21 cellular contexts compared by ENCODE assay signal in genomic region chr14:93303659-93304058, GRCh38. TPM values are rescaled to one million over a fixed set of nuclear protein-coding genes. Genes with fewer than 3 reads are reported as not detected.
DNase-seq lines count a peak whose midpoint lies in the region; ATAC-seq and TF ChIP-seq lines count a peak whose summit lies in the region.
"Had no signal": no experiment of that assay in that cellular context is flagged by ENCODE, and none has a peak within 500 bp of the region (broad histone marks: within the 10 kb centered on the region; RNA-seq: fewer than 3 reads in every experiment).

No MANE protein-coding gene starts in this region.

- H3K9me2 ChIP-seq in hepatocyte (replicated peaks; ENCODE audit: insufficient read depth) = no peaks in the 10 kb centered on the region

- no peak for TF ChIP-seq POLR2A in adrenal gland (IDR thresholded peaks at IDR 0.05)

- H2AFZ ChIP-seq in hepatocyte = no peak overlapping the region

- WGBS in adrenal gland, 4 donors = 31 to 39% (median 34%) methylated on average over 3 of the region's 3 CpGs
- WGBS in hepatocyte (ENCODE audit: low lambda C conversion rate, missing lambda C conversion rate) = 65% methylated on average over 3 of the region's 3 CpGs

- H3K4me3 ChIP-seq in adrenal gland = no peak overlapping the region
- H3K4me3 ChIP-seq in hepatocyte = no peak overlapping the region

- H3K27ac ChIP-seq in adrenal gland (no peak overlapping the region), hepatocyte (peak overlapping the region; percentile 23)
- H3K27ac ChIP-seq: 22Rv1, C4-2B, KMS-11 had no signal

- ATAC-seq in sciatic nerve = no peak
- ATAC-seq: activated CD4-positive, alpha-beta T cell treated with anti-CD3 and anti-CD28 coated beads for 36 hours; stimulated activated naive CD8-positive, alpha-beta T cell treated with anti-CD3 and anti-CD28 coated beads, Interleukin-15, amount 100 ng/mL, for 72 hours had no signal

- TF ChIP-seq CTCF in adrenal gland (IDR thresholded peaks at IDR 0.05) (no peak), hepatocyte (IDR thresholded peaks at IDR 0.05; ENCODE audit: poor library complexity) (no peak)

- H3K4me1 ChIP-seq in adrenal gland (replicated peaks in 1 of 2) (peaks cover 12 to 52% of the 10 kb centered on the region in 2 donors), hepatocyte (ENCODE audit: insufficient read depth) (peaks cover 24% of the 10 kb centered on the region)

- H4K20me1 ChIP-seq in hepatocyte (ENCODE audit: insufficient read depth, poor library complexity, severe bottlenecking) = peaks cover 21% of the 10 kb centered on the region

- DNase-seq in DMS 273 (lab: John Stamatoyannopoulos, UW; ENCODE audit: unreplicated experiment) (peak; percentile 17), DMS 273 treated with DMSO at 0.1 percent for 48 hours (lab: John Stamatoyannopoulos, UW) (no peak), adrenal gland (peak; percentile 48 to 83 (median 70)), hepatocyte (ENCODE audit: low spot score) (no peak), retina (peak; percentile 11), sciatic nerve (ENCODE audit: low spot score) (no peak), SW480 (ENCODE audit: low spot score) (no peak)
- DNase-seq in activated naive CD4-positive, alpha-beta T cell treated with Interleukin-2 at 50 U/mL for 16 hours = no peak
- DNase-seq: activated CD4-positive, alpha-beta T cell treated with anti-CD3 and anti-CD28 coated beads for 36 hours; activated CD8-positive, alpha-beta memory T cell treated with anti-CD3 and anti-CD28 coated beads, Interleukin-2, amount 50 U/mL, for 48 hours; DND-41; NCI-H1092 treated with DMSO at 0.1 percent for 48 hours; NCI-H2171 treated with DMSO at 0.1 percent for 48 hours; stimulated activated naive CD8-positive, alpha-beta T cell treated with anti-CD3 and anti-CD28 coated beads, Interleukin-15, amount 100 ng/mL, for 72 hours had no signal

- H3K4me2 ChIP-seq in hepatocyte = no peak overlapping the region
- H3K4me2 ChIP-seq: KMS-11 had no signal

- intact Hi-C loops in adrenal gland (cut with DNase I) = no loop called here
- intact Hi-C loops in sciatic nerve (cut with DNase I) = no loop called here

- H3K79me2 ChIP-seq in hepatocyte = peaks cover 89% of the 10 kb centered on the region

- H3K27me3 ChIP-seq in adrenal gland (no peaks in the 10 kb centered on the region), hepatocyte (no peaks in the 10 kb centered on the region)

- no peaks in the 10 kb centered on the region for H3K9me3 ChIP-seq in adrenal gland (replicated peaks in 1 of 3)
- no peaks in the 10 kb centered on the region for H3K9me3 ChIP-seq in hepatocyte (ENCODE audit: low read depth)

- H3K36me3 ChIP-seq in adrenal gland (replicated peaks in 1 of 2) (no peaks in the 10 kb centered on the region), hepatocyte (replicated peaks; ENCODE audit: insufficient read depth, low read depth) (no peaks in the 10 kb centered on the region)

RNA-seq across cellular contexts. Expression of gene BTBD7, which starts 29.2 kb away (rescaled TPM):
- 10 to 100 TPM; 12.9 to 41.0 (median 22.6) TPM for total RNA-seq in adrenal gland
- polyA plus RNA-seq in adrenal gland = 10 to 100 TPM in 2 of 3 donors, 1 to 10 TPM in 1; 7.4 to 16.5 (median 11.4) TPM
- 24.5 and 25.8 TPM in 2 replicates for total RNA-seq in hepatocyte
- polyA plus RNA-seq in hepatocyte = 14.4 and 14.8 TPM in 2 replicates
- total RNA-seq in sciatic nerve = 40.7 TPM

RNA-seq across cellular contexts. Expression of gene COX8C, which starts 43.3 kb away (rescaled TPM):
- total RNA-seq in adrenal gland (not detected), hepatocyte (not detected in 2 replicates), sciatic nerve (not detected)
- polyA plus RNA-seq in adrenal gland (not detected), hepatocyte (not detected in 2 replicates)
- total RNA-seq: activated CD4-positive, alpha-beta T cell treated with anti-CD3 and anti-CD28 coated beads for 36 hours; myocyte; pulmonary artery endothelial cell; urinary bladder had no signal
- polyA plus RNA-seq: esophagus had no signal

Comparison
In these comparisons a context has a peak if more than half of its experiments do, and no peak if none do; other contexts are left out.
1. DNase-seq: peak in DMS 273 (single experiment), adrenal gland (7 of 7) and retina (single experiment); none in DMS 273 treated with DMSO at 0.1 percent for 48 hours (single experiment), hepatocyte (single experiment), sciatic nerve (single experiment), SW480 (single experiment) and activated naive CD4-positive, alpha-beta T cell treated with Interleukin-2 at 50 U/mL for 16 hours (single experiment).